10 cellular contexts compared by ENCODE assay signal in genomic region chr1:67830928-67831596, GRCh38. TPM values are rescaled to one million over a fixed set of nuclear protein-coding genes. Genes with fewer than 3 reads are reported as not detected.
DNase-seq lines count a peak whose midpoint lies in the region; ATAC-seq and TF ChIP-seq lines count a peak whose summit lies in the region.
"Had no signal": no experiment of that assay in that cellular context is flagged by ENCODE, and none has a peak within 500 bp of the region (broad histone marks: within the 10 kb centered on the region; RNA-seq: fewer than 3 reads in every experiment).

No MANE protein-coding gene starts in this region.

- POLR2A ChIA-PET in AG04450 (lab: Yijun Ruan, JAX), result interaction anchor here (1.0 to 1.8 kb wide), 4 partner anchors 9 to 367 kb away, joined by 3 to 9 read pairs (median 4); partner anchors contain the start of gene GADD45A
- POLR2A ChIA-PET in PC-9 (lab: Charles Lee; ENCODE audit: unreplicated experiment), result interaction anchor here (0.6 to 1.0 kb wide), 3 partner anchors 10 to 73 kb away, joined by 4 read pairs; no protein-coding TSS in a partner anchor
- POLR2A ChIA-PET in naive thymus-derived CD4-positive, alpha-beta T cell (lab: Charles Lee), result no interaction called here
- POLR2A ChIA-PET in activated CD4-positive, alpha-beta T cell treated with anti-CD3 and anti-CD28 coated beads, Interleukin-2, amount 10 ng/mL, durations not matched to agents 7 days and 5 days (lab: Charles Lee), result no interaction called here

- TF ChIP-seq CTCF in AG04450 (IDR thresholded peaks at IDR 0.05; ENCODE audit: low read depth, low read length) (no peak), PC-9 (conservative IDR thresholded peaks at IDR 0.05) (no peak), epithelial cell of proximal tubule (conservative IDR thresholded peaks at IDR 0.05; ENCODE audit: low read depth, low read length) (no peak), osteoblast (IDR thresholded peaks at IDR 0.05; ENCODE audit: extremely low read depth, low read depth, low read length) (no peak)

- H3K27ac Mint-ChIP-seq in naive thymus-derived CD4-positive, alpha-beta T cell, result no peak overlapping the region
- no peak overlapping the region for H3K27ac Mint-ChIP-seq in activated CD4-positive, alpha-beta T cell treated with anti-CD3 and anti-CD28 coated beads, Interleukin-2, amount 10 ng/mL, durations not matched to agents 7 days and 5 days

- no peaks in the 10 kb centered on the region for H3K9me2 ChIP-seq in PC-9 (ENCODE audit: insufficient read depth)

- H3K4me3 Mint-ChIP-seq in naive thymus-derived CD4-positive, alpha-beta T cell, result peak overlapping the region in 3 of 10 donors; percentile 12 to 90 (median 82)
- H3K4me3 Mint-ChIP-seq in activated CD4-positive, alpha-beta T cell treated with anti-CD3 and anti-CD28 coated beads, Interleukin-2, amount 10 ng/mL, durations not matched to agents 7 days and 5 days, result no peak overlapping the region

- intact Hi-C loops in PC-9 (cut with micrococcal nuclease; ENCODE audit: unreplicated experiment), result loop anchor here (5.0 to 10.0 kb wide), 3 partner anchors 299 to 554 kb away; partner anchors contain the start of gene SERBP1
- intact Hi-C loops in naive thymus-derived CD4-positive, alpha-beta T cell (cut with micrococcal nuclease), result no loop called here

- peaks cover 53 to 68% (median 56%) of the 10 kb centered on the region in 5 donors for H3K27me3 Mint-ChIP-seq in naive thymus-derived CD4-positive, alpha-beta T cell
- H3K27me3 Mint-ChIP-seq in activated CD4-positive, alpha-beta T cell treated with anti-CD3 and anti-CD28 coated beads, Interleukin-2, amount 10 ng/mL, durations not matched to agents 7 days and 5 days, result peaks cover 63% of the 10 kb centered on the region

- H4K20me1 ChIP-seq in PC-9 (ENCODE audit: insufficient read depth) (no peaks in the 10 kb centered on the region), osteoblast (ENCODE audit: insufficient read depth, low read length) (peaks cover 23% of the 10 kb centered on the region)

- no peak for ATAC-seq in naive thymus-derived CD4-positive, alpha-beta T cell
- ATAC-seq in GM21447 (IDR thresholded peaks at IDR 0.05; ENCODE audit: unreplicated experiment), result no peak

- H3F3A ChIP-seq in PC-9 (ENCODE audit: insufficient read depth, low read depth), result peaks cover 11% of the 10 kb centered on the region

- peak overlapping the region; percentile 83 for H3K4me3 ChIP-seq in AG04450 (ENCODE audit: low read depth, low read length)
- H3K4me3 ChIP-seq in PC-9, result peak overlapping the region; percentile 92
- peak overlapping the region; percentile 87 for H3K4me3 ChIP-seq in epithelial cell of proximal tubule (ENCODE audit: low read depth, low read length)
- H3K4me3 ChIP-seq in osteoblast (ENCODE audit: insufficient read depth, low read length), result peak overlapping the region; percentile 85
- H3K4me3 ChIP-seq in naive thymus-derived CD4-positive, alpha-beta T cell (ENCODE audit: low read length), result no peak overlapping the region

- H3K4me1 ChIP-seq in PC-9 (replicated peaks; ENCODE audit: insufficient read depth) (peaks cover 20% of the 10 kb centered on the region), osteoblast (ENCODE audit: insufficient read depth, low read length) (peaks cover 35% of the 10 kb centered on the region)
- peaks cover 0 to 9% of the 10 kb centered on the region in 2 donors for H3K4me1 ChIP-seq in naive thymus-derived CD4-positive, alpha-beta T cell (ENCODE audit: control insufficient read depth in 2 of 2, insufficient read depth in 2 of 2, low read length in 2 of 2)

- CTCF ChIA-PET in AG04450 (lab: Charles Lee) (interaction anchor here (0.6 to 3.4 kb wide), 8 partner anchors 9 to 295 kb away, joined by 3 to 35 read pairs (median 6); no protein-coding TSS in a partner anchor), PC-9 (lab: Charles Lee) (interaction anchor here (0.9 to 2.1 kb wide), 5 partner anchors 12 to 65 kb away, joined by 3 to 39 read pairs (median 3); no protein-coding TSS in a partner anchor)
- CTCF ChIA-PET in naive thymus-derived CD4-positive, alpha-beta T cell (lab: Charles Lee), result no interaction called here
- CTCF ChIA-PET in activated CD4-positive, alpha-beta T cell treated with anti-CD3 and anti-CD28 coated beads, Interleukin-2, amount 10 ng/mL, durations not matched to agents 7 days and 5 days (lab: Charles Lee), result interaction anchor here (1.0 kb wide), 1 partner anchor 12 kb away, joined by 4 read pairs; no protein-coding TSS in a partner anchor

- H2AFZ ChIP-seq in PC-9 (peak overlapping the region; percentile 92), osteoblast (ENCODE audit: low read length) (no peak overlapping the region)

- H3K4me2 ChIP-seq in PC-9, result peak overlapping the region; percentile 86
- H3K4me2 ChIP-seq in osteoblast (ENCODE audit: insufficient read depth, low read length), result peak overlapping the region; percentile 92

- H3K27ac ChIP-seq in AG04450 (ENCODE audit: low read depth, low read length), result peak overlapping the region; percentile 85
- peak overlapping the region; percentile 82 for H3K27ac ChIP-seq in PC-9
- H3K27ac ChIP-seq in osteoblast (ENCODE audit: low read depth, low read length), result peak overlapping the region; percentile 90
- no peak overlapping the region for H3K27ac ChIP-seq in naive thymus-derived CD4-positive, alpha-beta T cell (ENCODE audit: low read depth, low read length)

- peaks cover 10 to 18% (median 13%) of the 10 kb centered on the region in 7 donors for H3K4me1 Mint-ChIP-seq in naive thymus-derived CD4-positive, alpha-beta T cell
- peaks cover 16% of the 10 kb centered on the region for H3K4me1 Mint-ChIP-seq in activated CD4-positive, alpha-beta T cell treated with anti-CD3 and anti-CD28 coated beads, Interleukin-2, amount 10 ng/mL, durations not matched to agents 7 days and 5 days

- no TSS peak for BruUV-seq in PC-9 (replicated peaks; lab: Mats Ljungman, UMichigan)

- H3K79me2 ChIP-seq in PC-9 (ENCODE audit: low read depth) (peaks cover 64% of the 10 kb centered on the region), osteoblast (ENCODE audit: insufficient read depth, low read length) (peaks cover 69% of the 10 kb centered on the region)

- peaks cover 0 to 2% (median 0%) of the 10 kb centered on the region in 11 donors for H3K9me3 Mint-ChIP-seq in naive thymus-derived CD4-positive, alpha-beta T cell
- H3K9me3 Mint-ChIP-seq in activated CD4-positive, alpha-beta T cell treated with anti-CD3 and anti-CD28 coated beads, Interleukin-2, amount 10 ng/mL, durations not matched to agents 7 days and 5 days, result no peaks in the 10 kb centered on the region

- H3K27me3 ChIP-seq in AG04450 (ENCODE audit: control insufficient read depth, insufficient read depth, low read length) (no peaks in the 10 kb centered on the region), PC-9 (ENCODE audit: insufficient read depth, low read depth) (no peaks in the 10 kb centered on the region), osteoblast (ENCODE audit: insufficient read depth, low read length) (no peaks in the 10 kb centered on the region)
- peaks cover 7 to 19% of the 10 kb centered on the region in 2 donors for H3K27me3 ChIP-seq in naive thymus-derived CD4-positive, alpha-beta T cell (ENCODE audit: control insufficient read depth in 2 of 2, insufficient read depth in 2 of 2, low read length in 2 of 2)

- DNase-seq in AG04450 (ENCODE audit: low read depth, low spot score) (no peak), PC-9 (no peak), epithelial cell of proximal tubule (ENCODE audit: low read depth) (no peak), osteoblast (ENCODE audit: insufficient read length, low spot score, missing footprints) (peak; percentile 76), GDM1 (lab: John Stamatoyannopoulos, UW) (no peak)
- DNase-seq in naive thymus-derived CD4-positive, alpha-beta T cell, result no peak
- no peak for DNase-seq in activated CD4-positive, alpha-beta T cell treated with anti-CD3 and anti-CD28 coated beads, Interleukin-2, amount 10 ng/mL, durations not matched to agents 7 days and 5 days
- DNase-seq: central memory CD4-positive, alpha-beta T cell; stimulated activated CD8-positive, alpha-beta memory T cell treated with anti-CD3 and anti-CD28 coated beads, Interleukin-4, amount 100 ng/mL, for 48 hours had no signal

- H3K9me3 ChIP-seq in AG04450 (ENCODE audit: control insufficient read depth, insufficient read depth, low read length) (no peaks in the 10 kb centered on the region), PC-9 (ENCODE audit: insufficient read depth, low read depth) (no peaks in the 10 kb centered on the region), osteoblast (ENCODE audit: low read depth, low read length) (no peaks in the 10 kb centered on the region)
- H3K9me3 ChIP-seq in naive thymus-derived CD4-positive, alpha-beta T cell (ENCODE audit: control insufficient read depth in 2 of 3, low read length in 3 of 3), result no peaks in the 10 kb centered on the region

- H3K36me3 Mint-ChIP-seq in naive thymus-derived CD4-positive, alpha-beta T cell, result peaks cover 0 to 6% (median 0%) of the 10 kb centered on the region in 5 donors
- no peaks in the 10 kb centered on the region for H3K36me3 Mint-ChIP-seq in activated CD4-positive, alpha-beta T cell treated with anti-CD3 and anti-CD28 coated beads, Interleukin-2, amount 10 ng/mL, durations not matched to agents 7 days and 5 days (ENCODE audit: low read depth)

- H3K36me3 ChIP-seq in PC-9 (ENCODE audit: low read depth), result 0 out of 2 replicates have a peak, but pooled peaks cover 6% of the 10 kb centered on the region
- peaks cover 19% of the 10 kb centered on the region for H3K36me3 ChIP-seq in osteoblast (ENCODE audit: insufficient read depth, low read length)
- H3K36me3 ChIP-seq in naive thymus-derived CD4-positive, alpha-beta T cell (ENCODE audit: control insufficient read depth in 2 of 3, insufficient read depth in 3 of 3, low read length in 3 of 3), result no peaks in the 10 kb centered on the region

RNA-seq across cellular contexts. Expression of gene GNG12, which starts 2.2 kb away (rescaled TPM):
- 140 and 185 TPM in 2 replicates for polyA plus RNA-seq in AG04450 (2011; rRNA removed)
- polyA minus RNA-seq in AG04450 (2011; rRNA and poly(A)+ RNA removed), result 80.3 and 120 TPM in 2 replicates
- 69.9 and 102 TPM in 2 replicates for total RNA-seq in PC-9 (2021)
- total RNA-seq in epithelial cell of proximal tubule, result 67.1 and 95.4 TPM in 2 replicates
- 204 and 219 TPM in 2 replicates for total RNA-seq in osteoblast
- not detected for total RNA-seq in naive thymus-derived CD4-positive, alpha-beta T cell
- polyA plus RNA-seq in naive thymus-derived CD4-positive, alpha-beta T cell, result not detected
- under 1 TPM in 1 of 2 experiments, not detected in 1; 0.04 TPM for total RNA-seq in activated CD4-positive, alpha-beta T cell treated with anti-CD3 and anti-CD28 coated beads, Interleukin-2, amount 10 ng/mL, durations not matched to agents 7 days and 5 days

Comparison
In these comparisons a context has a peak if more than half of its experiments do, and no peak if none do; other contexts are left out.
1. RNA of gene GNG12, which starts 2.2 kb away (total RNA-seq): 204 to 219 TPM in osteoblast, 69.9 to 102 TPM in PC-9 and 67.1 to 95.4 TPM in epithelial cell of proximal tubule; 0.04 TPM in activated CD4-positive, alpha-beta T cell treated with anti-CD3 and anti-CD28 coated beads, Interleukin-2, amount 10 ng/mL, durations not matched to agents 7 days and 5 days and not detected in naive thymus-derived CD4-positive, alpha-beta T cell; every median in the first group is over 10 times any median in the second.
2. POLR2A ChIA-PET loops: an anchor here in AG04450 (1.0 to 1.8 kb wide) and PC-9 (0.6 to 1.0 kb wide); none called in naive thymus-derived CD4-positive, alpha-beta T cell and activated CD4-positive, alpha-beta T cell treated with anti-CD3 and anti-CD28 coated beads, Interleukin-2, amount 10 ng/mL, durations not matched to agents 7 days and 5 days.